Comparison of ENCODE assay signal across 8 cellular contexts in the genomic region with DNA sequence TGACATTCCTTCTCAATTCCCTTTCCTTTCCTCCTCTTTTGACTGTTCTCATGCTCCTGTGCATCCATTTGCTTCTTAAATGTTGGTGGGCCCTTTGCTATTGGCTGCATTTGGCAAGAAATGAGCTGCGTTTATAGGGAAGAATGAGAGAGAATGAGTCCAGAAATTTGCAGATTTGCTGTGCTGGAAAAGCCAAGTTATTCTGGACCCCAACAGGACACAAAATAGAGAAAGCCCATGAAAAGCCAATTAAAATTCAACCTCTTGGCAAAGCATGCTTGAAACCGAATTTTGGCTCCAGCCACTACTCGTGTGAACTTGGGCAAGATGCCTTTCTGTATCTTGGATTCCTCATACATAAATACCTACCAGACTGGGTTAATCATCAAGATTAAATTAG. TPM values are rescaled to one million over a fixed set of nuclear protein-coding genes. Genes with fewer than 3 reads are reported as not detected.
DNase-seq lines count a peak whose midpoint lies in the region; ATAC-seq, FAIRE-seq and TF ChIP-seq lines count a peak whose summit lies in the region.

No MANE protein-coding gene starts in this region.

- peak overlapping the region; percentile 95; the same call in 1 of the 2 replicates for H3K9ac ChIP-seq in HepG2 (ENCODE audit: insufficient read depth, low read depth, low read length)
- peak overlapping the region; percentile 94; the same call in 1 of the 2 replicates for H3K9ac ChIP-seq in iPS-20b (ENCODE audit: low read depth, low read length)

- intact Hi-C loops in HepG2 (cut with micrococcal nuclease; ENCODE audit: unreplicated experiment) (no loop called here), right lobe of liver (cut with DNase I) (no loop called here), body of pancreas (cut with DNase I) (no loop called here)

- TF ChIP-seq EP300 in HepG2 (IDR thresholded peaks at IDR 0.05; ENCODE audit: low read depth in 2 of 2, low read length in 2 of 2), result no peak
- TF ChIP-seq EP300 in HepG2 (CRISPR knock-in tag; IDR thresholded peaks at IDR 0.05; ENCODE audit: borderline replicate concordance), result no peak

- H4K20me1 ChIP-seq in HepG2 (ENCODE audit: insufficient read depth, low read length), result no peaks in the 10 kb centered on the region

- TF ChIP-seq RAD21 in HepG2 (CRISPR knock-in tag; IDR thresholded peaks at IDR 0.05), result no peak

- TSS peak; percentile 93 for BruUV-seq in HepG2 (replicated peaks; lab: Mats Ljungman, UMichigan)

- no peak for TF ChIP-seq POLR2A in HepG2 (IDR thresholded peaks at IDR 0.05; ENCODE audit: insufficient read depth in 1 of 2, low read depth in 2 of 2, low read length in 2 of 2)
- TF ChIP-seq POLR2A in right lobe of liver (IDR thresholded peaks at IDR 0.05), result no peak
- TF ChIP-seq POLR2A in body of pancreas (IDR thresholded peaks at IDR 0.05), result no peak

- H3K27ac ChIP-seq in HepG2 (ENCODE audit: extremely low read length, insufficient read depth, low read length), result no peak overlapping the region
- H3K27ac ChIP-seq in right lobe of liver, result no peak overlapping the region
- no peak overlapping the region for H3K27ac ChIP-seq in iPS-20b (ENCODE audit: low read length)
- no peak overlapping the region for H3K27ac ChIP-seq in body of pancreas

- H3K4me1 ChIP-seq in HepG2 (ENCODE audit: insufficient read depth, low read length) (peaks cover 51% of the 10 kb centered on the region), right lobe of liver (peaks cover 0 to 36% (median 14%) of the 10 kb centered on the region in 4 donors), iPS-20b (ENCODE audit: insufficient read depth, low read length) (peaks cover 5% of the 10 kb centered on the region; the same call in 1 of the 2 replicates), body of pancreas (peaks cover 40% of the 10 kb centered on the region)

- H3K36me3 ChIP-seq in HepG2 (replicated peaks in 1 of 2; ENCODE audit: control insufficient read depth in 1 of 2, insufficient read depth in 2 of 2, low read length in 2 of 2) (no peaks in the 10 kb centered on the region), right lobe of liver (no peaks in the 10 kb centered on the region), iPS-20b (ENCODE audit: insufficient read depth, low read depth, low read length) (peaks cover 11% of the 10 kb centered on the region), body of pancreas (replicated peaks in 1 of 2; ENCODE audit: insufficient read depth in 1 of 2, low read depth in 2 of 2) (no peaks in the 10 kb centered on the region)

- H3K27ac Mint-ChIP-seq in activated T-helper 17 cell treated with anti-CD3 and anti-CD28 coated beads, Interleukin-2, amount 50 U/mL, for 72 hours, result peak overlapping the region; percentile 88

- in situ Hi-C loops in HepG2 (cut with HindIII; ENCODE audit: extremely low pct_ligation_motif_present, low pct_unique_long_range_greater_than_20kb), result no loop called here

- DNase-seq in HepG2 (ENCODE audit: low spot score) (no peak), right lobe of liver (no peak), body of pancreas (no peak), Ammon's horn (ENCODE audit: low spot score) (no peak), NCI-H69 (lab: John Stamatoyannopoulos, UW) (no peak)

- H3K27me3 Mint-ChIP-seq in activated T-helper 17 cell treated with anti-CD3 and anti-CD28 coated beads, Interleukin-2, amount 50 U/mL, for 72 hours, result peaks cover 14% of the 10 kb centered on the region

- no peak for ATAC-seq in HepG2
- ATAC-seq in right lobe of liver, result no peak
- ATAC-seq in activated T-helper 17 cell treated with anti-CD3 and anti-CD28 coated beads, Interleukin-2, amount 50 U/mL, for 72 hours (replicated peaks), result no peak
- no peak for ATAC-seq in body of pancreas
- no peak for ATAC-seq in GM19452 (IDR thresholded peaks at IDR 0.05; ENCODE audit: unreplicated experiment)

- FAIRE-seq in HepG2 (lab: Jason Lieb, UNC), result no peak

- peak overlapping the region; percentile 97 for H3K4me2 ChIP-seq in HepG2 (ENCODE audit: low read depth, low read length)

- H3K27me3 ChIP-seq in HepG2 (ENCODE audit: control insufficient read depth in 1 of 2, insufficient read depth in 2 of 2, low read length in 2 of 2) (no peaks in the 10 kb centered on the region; a peak in 1 of 5 replicates), right lobe of liver (no peaks in the 10 kb centered on the region), iPS-20b (ENCODE audit: insufficient read depth, low read length) (no peaks in the 10 kb centered on the region), body of pancreas (no peaks in the 10 kb centered on the region)

- TF ChIP-seq CTCF in HepG2 (CRISPR knock-in tag; IDR thresholded peaks at IDR 0.05), result no peak
- no peak for TF ChIP-seq CTCF in right lobe of liver (IDR thresholded peaks at IDR 0.05)
- no peak for TF ChIP-seq CTCF in body of pancreas (IDR thresholded peaks at IDR 0.05)

- peak overlapping the region; percentile 92 for H3K4me3 Mint-ChIP-seq in activated T-helper 17 cell treated with anti-CD3 and anti-CD28 coated beads, Interleukin-2, amount 50 U/mL, for 72 hours

- peaks cover 15% of the 10 kb centered on the region for H3K4me1 Mint-ChIP-seq in activated T-helper 17 cell treated with anti-CD3 and anti-CD28 coated beads, Interleukin-2, amount 50 U/mL, for 72 hours

- 94% methylated on average over 3 of the region's 3 CpGs for WGBS in HepG2 (ENCODE audit: low lambda C conversion rate)
- WGBS in right lobe of liver (ENCODE audit: insufficient coverage, low coverage, low lambda C conversion rate, missing lambda C conversion rate), result 58% methylated on average over 3 of the region's 3 CpGs
- 45 to 51% methylated on average over 3 of the region's 3 CpGs for WGBS in body of pancreas, 2 donors

- H3K4me3 ChIP-seq in HepG2 (replicated peaks in 1 of 3; ENCODE audit: insufficient read depth in 1 of 3, low read depth in 2 of 3, low read length in 3 of 3) (peak overlapping the region; percentile 89 to 99 (median 97); a peak in 5 of 6 replicates), right lobe of liver (peak overlapping the region in 1 of 3 donors; percentile 90), iPS-20b (ENCODE audit: low read length) (peak overlapping the region; percentile 99), body of pancreas (no peak overlapping the region)

- H3K9me3 Mint-ChIP-seq in activated T-helper 17 cell treated with anti-CD3 and anti-CD28 coated beads, Interleukin-2, amount 50 U/mL, for 72 hours, result no peaks in the 10 kb centered on the region

- H2AFZ ChIP-seq in HepG2 (ENCODE audit: low read length), result no peak overlapping the region

- H3K36me3 Mint-ChIP-seq in activated T-helper 17 cell treated with anti-CD3 and anti-CD28 coated beads, Interleukin-2, amount 50 U/mL, for 72 hours (ENCODE audit: low read depth), result peaks cover 29% of the 10 kb centered on the region

- POLR2A ChIA-PET in HepG2 (lab: Yijun Ruan, JAX), result interaction anchor here (1.6 to 2.9 kb wide), 4 partner anchors 10 to 68 kb away, joined by 5 to 18 read pairs (median 14); no protein-coding TSS in a partner anchor

- H3K9me3 ChIP-seq in HepG2 (ENCODE audit: low read length), result no peaks in the 10 kb centered on the region
- no peaks in the 10 kb centered on the region for H3K9me3 ChIP-seq in right lobe of liver
- no peaks in the 10 kb centered on the region for H3K9me3 ChIP-seq in iPS-20b (ENCODE audit: insufficient read depth, low read depth, low read length)
- H3K9me3 ChIP-seq in body of pancreas, result no peaks in the 10 kb centered on the region

- CTCF ChIA-PET in HepG2 (lab: Yijun Ruan, JAX; ENCODE audit: low intra/inter-chr PET ratio, low total read pairs), result no interaction called here

- H3K79me2 ChIP-seq in HepG2 (ENCODE audit: insufficient read depth, low read length), result peaks cover 27% of the 10 kb centered on the region

RNA-seq across cellular contexts. Expression of a gene that starts 1.3 kb away (rescaled TPM):
- total RNA-seq in HepG2 (2016; rRNA removed; fragmentation: Illumina TruSeq; extraction: Trizol) (31.6 and 38.6 TPM in 2 replicates), right lobe of liver (10 to 100 TPM; 24.4 to 54.2 (median 35.9) TPM), body of pancreas (10 to 100 TPM; 18.5 to 32.4 TPM)
- 12.3 and 14.5 TPM in 2 replicates for total RNA-seq in HepG2 (2016; cell fraction: cytosol; rRNA removed; fragmentation: Illumina TruSeq; extraction: Trizol; ENCODE audit: low read depth)
- total RNA-seq in HepG2 (2016; cell fraction: insoluble cytoplasmic fraction; rRNA removed; fragmentation: Illumina TruSeq; extraction: Trizol), result 30.5 and 37.5 TPM in 2 replicates
- total RNA-seq in HepG2 (2016; cell fraction: membrane; rRNA removed; fragmentation: Illumina TruSeq; extraction: Trizol), result 23.6 and 24.7 TPM in 2 replicates
- 29.1 and 39.0 TPM in 2 replicates for total RNA-seq in HepG2 (2016; cell fraction: nucleus; rRNA removed; fragmentation: Illumina TruSeq; extraction: Trizol)
- polyA plus RNA-seq in HepG2 (2011; rRNA removed), result 27.9 and 29.8 TPM in 2 replicates
- polyA plus RNA-seq in HepG2 (2011; cell fraction: cytosol; rRNA removed), result 17.1 and 23.0 TPM in 2 replicates
- polyA plus RNA-seq in HepG2 (2011; cell fraction: nucleus; rRNA removed), result 64.3 and 65.1 TPM in 2 replicates
- 22.1 and 29.8 TPM in 2 replicates for polyA plus RNA-seq in HepG2 (2012)
- polyA plus RNA-seq in HepG2 (2016; cell fraction: cytosol; fragmentation: Illumina TruSeq; extraction: Trizol; ENCODE audit: low read depth), result 13.7 and 14.3 TPM in 2 replicates
- polyA plus RNA-seq in HepG2 (2016; cell fraction: insoluble cytoplasmic fraction; fragmentation: Illumina TruSeq; extraction: Trizol; ENCODE audit: low read depth), result 25.9 and 34.7 TPM in 2 replicates
- polyA plus RNA-seq in HepG2 (2016; cell fraction: membrane; fragmentation: Illumina TruSeq; extraction: Trizol; ENCODE audit: low read depth), result 18.7 and 19.5 TPM in 2 replicates
- polyA plus RNA-seq in HepG2 (2016; cell fraction: nucleus; fragmentation: Illumina TruSeq; extraction: Trizol; ENCODE audit: insufficient read depth, low read depth), result 41.1 and 45.5 TPM in 2 replicates
- 43.6 and 66.5 TPM in 2 replicates for polyA minus RNA-seq in HepG2 (2011; rRNA and poly(A)+ RNA removed; ENCODE audit: low replicate concordance)
- polyA minus RNA-seq in HepG2 (2011; cell fraction: cytosol; rRNA and poly(A)+ RNA removed), result 13.8 and 14.8 TPM in 2 replicates
- polyA minus RNA-seq in HepG2 (2011; cell fraction: nucleus; rRNA and poly(A)+ RNA removed), result 50.2 and 65.3 TPM in 2 replicates
- total RNA-seq in activated T-helper 17 cell treated with anti-CD3 and anti-CD28 coated beads, Interleukin-2, amount 50 U/mL, for 72 hours, result 10 to 100 TPM; 56.2 to 57.1 TPM

RNA-seq across cellular contexts. Expression of a gene that starts 40.6 kb away (rescaled TPM):
- total RNA-seq in HepG2 (2016; rRNA removed; fragmentation: Illumina TruSeq; extraction: Trizol), result 0.35 and 0.80 TPM in 2 replicates
- 0.09 TPM in 1 of 2 replicates, not detected in the other for total RNA-seq in HepG2 (2016; cell fraction: cytosol; rRNA removed; fragmentation: Illumina TruSeq; extraction: Trizol; ENCODE audit: low read depth)
- 0.51 and 1.2 TPM in 2 replicates for total RNA-seq in HepG2 (2016; cell fraction: insoluble cytoplasmic fraction; rRNA removed; fragmentation: Illumina TruSeq; extraction: Trizol)
- 0.34 and 0.38 TPM in 2 replicates for total RNA-seq in HepG2 (2016; cell fraction: membrane; rRNA removed; fragmentation: Illumina TruSeq; extraction: Trizol)
- 0.47 and 0.62 TPM in 2 replicates for total RNA-seq in HepG2 (2016; cell fraction: nucleus; rRNA removed; fragmentation: Illumina TruSeq; extraction: Trizol)
- polyA plus RNA-seq in HepG2 (2011; rRNA removed), result 0.42 and 0.45 TPM in 2 replicates
- polyA plus RNA-seq in HepG2 (2011; cell fraction: cytosol; rRNA removed), result 0.29 and 0.58 TPM in 2 replicates
- polyA plus RNA-seq in HepG2 (2011; cell fraction: nucleus; rRNA removed), result 2.1 TPM in 2 replicates
- 0.66 and 0.68 TPM in 2 replicates for polyA plus RNA-seq in HepG2 (2012)
- 0.03 and 0.12 TPM in 2 replicates for polyA plus RNA-seq in HepG2 (2016; cell fraction: cytosol; fragmentation: Illumina TruSeq; extraction: Trizol; ENCODE audit: low read depth)
- 0.39 and 0.45 TPM in 2 replicates for polyA plus RNA-seq in HepG2 (2016; cell fraction: insoluble cytoplasmic fraction; fragmentation: Illumina TruSeq; extraction: Trizol; ENCODE audit: low read depth)
- 0.17 and 0.19 TPM in 2 replicates for polyA plus RNA-seq in HepG2 (2016; cell fraction: membrane; fragmentation: Illumina TruSeq; extraction: Trizol; ENCODE audit: low read depth)
- 0.68 and 1.8 TPM in 2 replicates for polyA plus RNA-seq in HepG2 (2016; cell fraction: nucleus; fragmentation: Illumina TruSeq; extraction: Trizol; ENCODE audit: insufficient read depth, low read depth)
- 0.05 and 1.2 TPM in 2 replicates for polyA minus RNA-seq in HepG2 (2011; rRNA and poly(A)+ RNA removed; ENCODE audit: low replicate concordance)
- 0.40 and 0.53 TPM in 2 replicates for polyA minus RNA-seq in HepG2 (2011; cell fraction: cytosol; rRNA and poly(A)+ RNA removed)
- polyA minus RNA-seq in HepG2 (2011; cell fraction: nucleus; rRNA and poly(A)+ RNA removed), result 0.39 and 0.50 TPM in 2 replicates
- total RNA-seq in right lobe of liver, result 1 to 10 TPM in 1 of 6 experiments, under 1 TPM in 5; 0.11 to 1.1 (median 0.50) TPM
- total RNA-seq in activated T-helper 17 cell treated with anti-CD3 and anti-CD28 coated beads, Interleukin-2, amount 50 U/mL, for 72 hours, result 1 to 10 TPM in 1 of 2 donors, under 1 TPM in 1; 0.39 to 1.0 TPM
- total RNA-seq in body of pancreas, result not detected

Comparison
In these comparisons a context has a peak if more than half of its experiments do, and no peak if none do; other contexts are left out.
1. H3K4me3 ChIP-seq: peak in HepG2 (3 of 3) and iPS-20b (single experiment); none in body of pancreas (0 of 2).